ENCODE assay signal across 8 cellular contexts in genomic region chr11:74748211-74749126, GRCh38. TPM values are rescaled to one million over a fixed set of nuclear protein-coding genes. Genes with fewer than 3 reads are reported as not detected.
DNase-seq lines count a peak whose midpoint lies in the region; ATAC-seq and TF ChIP-seq lines count a peak whose summit lies in the region.

RNF169 (plus strand) TSS chr11:74748849; CDS start chr11:74748881, 32 bp downstream.

- no peaks in the 10 kb centered on the region for H3K27me3 Mint-ChIP-seq in chondrocyte (ENCODE audit: low read depth)

- peaks cover 29% of the 10 kb centered on the region for H3K4me1 Mint-ChIP-seq in chondrocyte (ENCODE audit: low read depth)

- DNase-seq in AML-193 (lab: John Stamatoyannopoulos, UW) = peak; percentile 91 to 94
- peak; percentile 97 for DNase-seq in NCI-H510A treated with DMSO at 0.1 percent for 48 hours (lab: John Stamatoyannopoulos, UW)
- DNase-seq in activated CD4-positive, alpha-beta T cell treated with anti-CD3 and anti-CD28 coated beads for 24 hours (ENCODE audit: low read depth in 2 of 2) = peak; percentile 82 to 83
- peak; percentile 98 for DNase-seq in chondrocyte (ENCODE audit: low spot score)
- peak; percentile 97 for DNase-seq in kidney glomerular epithelial cell (lab: John Stamatoyannopoulos, UW)
- DNase-seq in stimulated activated CD4-positive, alpha-beta T cell treated with anti-CD3 and anti-CD28 coated beads, Interleukin-1b, Interleukin-23, amount 100 ng/mL, for 1 hour (ENCODE audit: low read depth in 2 of 2) = peak; percentile 70

- no peak for TF ChIP-seq CTCF in chondrocyte (IDR thresholded peaks at IDR 0.05)

- peak; percentile 88 for TF ChIP-seq POLR2A in GM19193 (IDR thresholded peaks at IDR 0.05; ENCODE audit: extremely low read depth, insufficient read depth, insufficient read length)

- H3K36me3 Mint-ChIP-seq in chondrocyte (ENCODE audit: low read depth) = no peaks in the 10 kb centered on the region

- H3K27ac Mint-ChIP-seq in chondrocyte (ENCODE audit: unreplicated experiment) = peak within 1 kb of the TSS; percentile 88

- H3K9me3 Mint-ChIP-seq in chondrocyte (ENCODE audit: low read depth) = no peaks in the 10 kb centered on the region

- peak; percentile 98 for ATAC-seq in HG03439 (IDR thresholded peaks at IDR 0.05; ENCODE audit: unreplicated experiment)

- H3K4me3 Mint-ChIP-seq in chondrocyte (ENCODE audit: unreplicated experiment) = peak within 1 kb of the TSS; percentile 91

RNA-seq across cellular contexts. Expression of gene RNF169, which starts in this region (rescaled TPM):
- total RNA-seq in chondrocyte = 11.8 to 13.2 TPM (median 13.1 TPM) in 3 replicates

Comparison
In these comparisons a context has a peak if more than half of its experiments do, and no peak if none do; other contexts are left out.
1. Peak in every context shown above with its lines: DNase-seq and ATAC-seq.